In genomic region chr12:47767197-47767724, GRCh38 we compare ENCODE assay signal across 8 cellular contexts. TPM values are rescaled to one million over a fixed set of nuclear protein-coding genes. Genes with fewer than 3 reads are reported as not detected.
DNase-seq lines count a peak whose midpoint lies in the region; ATAC-seq lines count a peak whose summit lies in the region.

No MANE protein-coding gene starts in this region.

- DNase-seq in DMS79 treated with DMSO at 0.1 percent for 48 hours (lab: John Stamatoyannopoulos, UW): peak; percentile 33
- DNase-seq in DMS79 (lab: John Stamatoyannopoulos, UW): no peak
- DNase-seq in MV-4-11 (lab: John Stamatoyannopoulos, UW): peak; percentile 51
- DNase-seq in activated CD4-positive, CD25-positive, alpha-beta regulatory T cell (lab: John Stamatoyannopoulos, UW): peak; percentile 45 to 63 (median 50)
- DNase-seq in central memory CD4-positive, alpha-beta T cell: peak; percentile 63
- DNase-seq in mesendoderm: peak; percentile 73
- peak; percentile 38 to 62 (median 50) for DNase-seq in stimulated activated naive CD4-positive, alpha-beta T cell (lab: John Stamatoyannopoulos, UW)

- no peak overlapping the region for H2BK15ac ChIP-seq in mesendoderm (replicated peaks; ENCODE audit: low read depth)

- H2AK5ac ChIP-seq in mesendoderm (ENCODE audit: low read length): no peak overlapping the region

- no peak overlapping the region for H2BK120ac ChIP-seq in mesendoderm (ENCODE audit: low read depth, low read length)

- ATAC-seq in HG03280 (IDR thresholded peaks at IDR 0.05; ENCODE audit: unreplicated experiment): no peak

- H3K27me3 ChIP-seq in mesendoderm (ENCODE audit: insufficient read depth, low read length, poor library complexity): no peaks in the 10 kb centered on the region

- H3K4me3 ChIP-seq in mesendoderm (ENCODE audit: low read length): no peak overlapping the region

- H3K4me2 ChIP-seq in mesendoderm (ENCODE audit: low read length): no peak overlapping the region

- no peak overlapping the region for H3K56ac ChIP-seq in mesendoderm (ENCODE audit: low read length)

- H3K27ac ChIP-seq in mesendoderm (ENCODE audit: low read depth, low read length): no peak overlapping the region

- H4K8ac ChIP-seq in mesendoderm (ENCODE audit: low read depth, low read length): no peak overlapping the region

- no peak overlapping the region for H3K9ac ChIP-seq in mesendoderm (ENCODE audit: low read length)

- H3K23ac ChIP-seq in mesendoderm (ENCODE audit: low read length): no peak overlapping the region

- H2BK5ac ChIP-seq in mesendoderm (ENCODE audit: low read length): no peak overlapping the region

- no peak overlapping the region for H3K4ac ChIP-seq in mesendoderm (ENCODE audit: low read depth, low read length)

- no CpG with 5 or more reads among the region's 5 CpGs for WGBS in mesendoderm (ENCODE audit: extremely low coverage, insufficient coverage, low lambda C conversion rate)

- H3K79me2 ChIP-seq in mesendoderm (ENCODE audit: control insufficient read depth, insufficient read depth, low read length): no peaks in the 10 kb centered on the region

- H4K5ac ChIP-seq in mesendoderm (ENCODE audit: low read length): no peak overlapping the region

- H3K18ac ChIP-seq in mesendoderm (ENCODE audit: low read length): no peak overlapping the region

- no peaks in the 10 kb centered on the region for H3K36me3 ChIP-seq in mesendoderm (ENCODE audit: control insufficient read depth, insufficient read depth, low read length)

- no peaks in the 10 kb centered on the region for H3K79me1 ChIP-seq in mesendoderm (ENCODE audit: low read length)

- peaks cover 8% of the 10 kb centered on the region for H3K4me1 ChIP-seq in mesendoderm (ENCODE audit: control insufficient read depth, low read depth, low read length)

RNA-seq across cellular contexts. Expression of gene SLC48A1, which starts 5.8 kb away (rescaled TPM):
- 9.6 TPM for polyA plus RNA-seq in mesendoderm (2013, experiment 1 of 2)
- polyA plus RNA-seq in mesendoderm (2013, experiment 2 of 2): 9.2 TPM

RNA-seq across cellular contexts. Expression of gene RAPGEF3, which starts 8.6 kb away (rescaled TPM):
- polyA plus RNA-seq in mesendoderm (2013, experiment 1 of 2): 7.8 TPM
- polyA plus RNA-seq in mesendoderm (2013, experiment 2 of 2): 7.4 TPM

RNA-seq across cellular contexts. Expression of gene ENDOU, which starts 42.0 kb away (rescaled TPM):
- polyA plus RNA-seq in mesendoderm (2013, experiment 1 of 2): 0.04 TPM
- 0.03 TPM for polyA plus RNA-seq in mesendoderm (2013, experiment 2 of 2)

RNA-seq across cellular contexts. Expression of gene HDAC7, which starts 52.4 kb away (rescaled TPM):
- 50.1 TPM for polyA plus RNA-seq in mesendoderm (2013, experiment 1 of 2)
- polyA plus RNA-seq in mesendoderm (2013, experiment 2 of 2): 51.3 TPM
